Comparison of ENCODE assay signal across 27 cellular contexts in genomic region chr14:45709541-45709940, GRCh38.
"Had no signal": no experiment of that assay in that cellular context is flagged by ENCODE, and none has a peak within 500 bp of the region (broad histone marks: within the 10 kb centered on the region; RNA-seq: fewer than 3 reads in every experiment).

No MANE protein-coding gene starts in this region.

- H3K9me3 Mint-ChIP-seq: endodermal cell, mesothelial cell of epicardium had no signal

- H3K4me3 Mint-ChIP-seq: dendritic cell treated with granulocyte-macrophage colony-stimulating factor and Interleukin-4, amounts not matched to agents 40 ng/mL and 50 ng/mL, for 4 days; effector memory CD8-positive, alpha-beta T cell; endodermal cell; mesothelial cell of epicardium; naive B cell had no signal

- H3K27me3 Mint-ChIP-seq: dendritic cell treated with granulocyte-macrophage colony-stimulating factor and Interleukin-4, amounts not matched to agents 40 ng/mL and 50 ng/mL, for 4 days; effector memory CD8-positive, alpha-beta T cell; naive B cell had no signal

- ATAC-seq: effector memory CD8-positive, alpha-beta T cell; esophagus mucosa; gastrocnemius medialis; heart left ventricle; left cardiac atrium; left lung; left ventricle myocardium superior; lower lobe of right lung; mucosa of descending colon had no signal

- H3K4me1 Mint-ChIP-seq: endodermal cell, mesothelial cell of epicardium, naive B cell had no signal

- FAIRE-seq: endometrium, islet of Langerhans, keratinocyte had no signal

- H3K27me3 ChIP-seq: colonic mucosa, esophagus squamous epithelium, gastrocnemius medialis, heart left ventricle, left lung had no signal

- H3K36me3 ChIP-seq: colonic mucosa, esophagus squamous epithelium, gastrocnemius medialis, heart left ventricle, left lung, lower lobe of right lung had no signal

- H3K4me3 ChIP-seq: colonic mucosa, esophagus squamous epithelium, gastrocnemius medialis, heart left ventricle, left lung, lower lobe of right lung, mucosa of descending colon had no signal

- DNase-seq: colonic mucosa; cortex of kidney; effector CD8-positive, alpha-beta T cell; effector memory CD8-positive, alpha-beta T cell; endodermal cell; erythroblast; esophagus squamous epithelium; foreskin fibroblast; foreskin melanocyte; gastrocnemius medialis; heart left ventricle; hippocampal formation; kidney glomerular epithelial cell; left cardiac atrium; left lung; left ventricle myocardium superior; lower lobe of right lung; mesenchymal stem cell; mucosa of descending colon; naive B cell had no signal

- H3K36me3 Mint-ChIP-seq: mesothelial cell of epicardium, naive B cell had no signal

- H3K27ac Mint-ChIP-seq: dendritic cell treated with granulocyte-macrophage colony-stimulating factor and Interleukin-4, amounts not matched to agents 40 ng/mL and 50 ng/mL, for 4 days; effector memory CD8-positive, alpha-beta T cell; endodermal cell; mesothelial cell of epicardium; naive B cell had no signal

- H3K27ac ChIP-seq: colonic mucosa, epithelial cell of prostate, esophagus squamous epithelium, gastrocnemius medialis, heart left ventricle, left lung, lower lobe of right lung had no signal

- H3K9me3 ChIP-seq: colonic mucosa, esophagus squamous epithelium, gastrocnemius medialis, heart left ventricle, left lung, lower lobe of right lung, mucosa of descending colon had no signal

- H3K4me1 ChIP-seq: colonic mucosa, esophagus squamous epithelium, gastrocnemius medialis, heart left ventricle, left lung, lower lobe of right lung had no signal
